Comparison of ENCODE assay signal across 8 cellular contexts in the genomic region with DNA sequence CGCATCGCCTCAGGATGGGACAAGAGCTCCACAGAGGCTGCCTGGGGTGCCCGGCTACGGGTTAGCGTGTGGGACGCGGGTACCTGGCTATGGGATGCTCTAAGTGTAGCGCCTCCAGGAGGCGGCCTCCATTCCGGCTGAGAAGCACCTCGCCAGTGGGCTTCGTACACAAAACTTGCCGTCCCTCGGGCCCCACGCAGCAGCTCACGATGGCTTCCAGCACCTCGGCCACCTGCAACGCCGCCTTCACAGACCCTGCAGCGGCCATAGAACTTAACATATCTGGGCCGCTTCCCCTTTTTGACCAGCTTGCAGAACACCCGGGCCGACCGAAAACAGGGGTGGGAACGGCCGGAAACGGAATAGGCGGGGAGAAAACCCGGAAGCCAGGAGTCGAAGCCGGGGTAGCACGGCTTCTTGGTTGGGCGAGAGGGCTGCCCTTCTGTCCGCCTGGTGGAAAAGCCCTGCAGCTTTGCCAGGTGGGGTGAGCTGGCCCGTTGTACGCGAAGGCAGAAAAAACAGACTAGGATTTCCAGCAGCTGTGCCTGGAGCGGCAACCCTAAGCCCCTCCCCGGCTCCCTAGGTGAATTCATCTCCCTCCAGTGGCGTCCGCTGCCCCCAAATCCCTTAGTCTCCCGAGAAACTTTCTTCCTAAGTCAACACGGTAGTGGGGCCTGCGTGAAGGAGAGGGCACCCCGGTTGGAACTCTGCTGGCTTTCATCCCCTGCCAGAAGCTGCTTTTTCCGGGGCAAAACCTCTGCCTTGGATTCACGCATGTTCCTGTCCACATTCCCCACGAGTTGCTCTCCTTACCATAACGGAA. TPM values are rescaled to one million over a fixed set of nuclear protein-coding genes. Genes with fewer than 3 reads are reported as not detected.
DNase-seq lines count a peak whose midpoint lies in the region; ATAC-seq and TF ChIP-seq lines count a peak whose summit lies in the region.

A gene (minus strand): TSS at position 337 of the 823 bp plus-strand sequence. CDS start 57 bp downstream, at position 280.

- no peaks in the 10 kb centered on the region for H3K9me3 ChIP-seq in BE2C

- peak; percentile 83 for TF ChIP-seq POLR2A in GM19099 (IDR thresholded peaks at IDR 0.05; ENCODE audit: extremely low read depth, insufficient read length, low read depth)

- no peaks in the 10 kb centered on the region for H3K36me3 ChIP-seq in BE2C

- ATAC-seq in HG03432 (IDR thresholded peaks at IDR 0.05; ENCODE audit: unreplicated experiment), result peak; percentile 98

- no peaks in the 10 kb centered on the region for H3K27me3 ChIP-seq in BE2C

- peak within 1 kb of the TSS; percentile 81 to 85 for H3K27ac ChIP-seq in coronary artery

- H3K4me1 ChIP-seq in BE2C, result no peaks in the 10 kb centered on the region

- H3K4me3 ChIP-seq in BE2C (ENCODE audit: low read depth, low read length) (peak within 1 kb of the TSS; percentile 85), coronary artery (peak within 1 kb of the TSS; percentile 74)

- peak; percentile 49 for TF ChIP-seq CTCF in BE2C (IDR thresholded peaks at IDR 0.05; ENCODE audit: low read depth, low read length)
- no peak for TF ChIP-seq CTCF in coronary artery (IDR thresholded peaks at IDR 0.05)

- DNase-seq in BE2C (peak; percentile 93), NCI-H460 (ENCODE audit: extremely low read depth, low read depth) (peak; percentile 87), coronary artery (ENCODE audit: low spot score) (peak; percentile 94), left kidney (ENCODE audit: low read depth, low spot score) (peak; percentile 97)
- peak; percentile 77 to 81 for DNase-seq in activated CD4-positive, alpha-beta T cell treated with anti-CD3 and anti-CD28 coated beads for 4 hours
- peak; percentile 84 to 89 for DNase-seq in stimulated activated CD4-positive, alpha-beta T cell treated with anti-CD3 and anti-CD28 coated beads, Interleukin-2, amount 100 ng/mL, for 24 hours

RNA-seq across cellular contexts. Expression of the gene that starts here (rescaled TPM):
- polyA plus RNA-seq in BE2C (2012; ENCODE audit: insufficient read depth, insufficient read length, low read depth), result 13.2 TPM
- 16.0 and 19.6 TPM in 2 replicates for total RNA-seq in NCI-H460 (2014; rRNA removed; shearing (Covaris generic))
- 13.5 TPM in 2 replicates for polyA plus RNA-seq in NCI-H460 (2014; cell fraction: nucleus; rRNA removed)

Comparison
In these comparisons a context has a peak if more than half of its experiments do, and no peak if none do; other contexts are left out.
1. Peak in every context shown above with its lines: DNase-seq, ATAC-seq, H3K4me3 ChIP-seq and H3K27ac ChIP-seq.